13 cellular contexts compared by ENCODE assay signal in the genomic region with DNA sequence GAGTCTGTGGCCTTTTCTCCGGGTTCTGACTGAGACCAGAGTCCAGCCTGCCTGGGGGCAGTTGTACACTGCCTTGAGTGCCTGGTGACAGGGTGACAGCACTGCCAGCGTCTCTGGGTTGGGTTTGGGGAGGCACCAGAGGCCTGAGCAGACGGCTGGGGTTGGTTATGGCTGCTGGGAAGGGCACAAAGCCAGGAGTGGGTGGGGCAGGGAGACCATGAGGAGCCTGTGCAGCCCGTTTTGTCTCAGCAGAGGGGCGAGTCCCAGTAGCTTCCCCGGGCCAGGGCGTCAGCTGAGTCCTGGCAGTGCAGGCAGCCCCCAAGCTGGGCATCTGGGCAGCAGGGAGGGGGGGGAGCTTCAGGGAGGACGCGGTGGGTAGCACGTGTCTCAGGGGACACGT.
"Had no signal": no experiment of that assay in that cellular context is flagged by ENCODE, and none has a peak within 500 bp of the region (broad histone marks: within the 10 kb centered on the region; RNA-seq: fewer than 3 reads in every experiment).

No MANE protein-coding gene starts in this region.

- H3K27me3 ChIP-seq: brain microvascular endothelial cell had no signal

- ATAC-seq: left lobe of liver had no signal

- H3K27ac ChIP-seq: brain microvascular endothelial cell, VCaP had no signal

- DNase-seq: activated CD4-positive, alpha-beta memory T cell treated with anti-CD3 and anti-CD28 coated beads, Interleukin-2, amount 10 ng/mL, durations not matched to agents 7 days and 5 days; activated gamma-delta T cell treated with Interleukin-2 at 50 U/mL for 16 hours; activated naive CD8-positive, alpha-beta T cell treated with anti-CD3 and anti-CD28 coated beads for 36 hours; activated T-cell treated with anti-CD3 and anti-CD28 coated beads, Interleukin-2, amount 50 U/mL, for 48 hours; brain microvascular endothelial cell; cerebellar nuclear complex; endodermal cell; erythroblast; glutamatergic neuron; nephron progenitor cell; stimulated activated CD4-positive, alpha-beta T cell treated with anti-CD3 and anti-CD28 coated beads, Interleukin-4, amount 100 ng/mL, for 4 hours had no signal
